Comparison of ENCODE assay signal across 13 cellular contexts in genomic region chr1:228015276-228016180, GRCh38. TPM values are rescaled to one million over a fixed set of nuclear protein-coding genes. Genes with fewer than 3 reads are reported as not detected.
A peak's percentile ranks its signal among the peaks of the same experiment; 100 is the strongest.
DNase-seq lines count a peak whose midpoint lies in the region; ATAC-seq and FAIRE-seq lines count a peak whose summit lies in the region.
"Had no signal": no experiment of that assay in that cellular context is flagged by ENCODE, and none has a peak within 500 bp of the region (broad histone marks: within the 10 kb centered on the region; RNA-seq: fewer than 3 reads in every experiment).

No MANE protein-coding gene starts in this region.

- no peak overlapping the region for H3K27ac ChIP-seq in SJSA1
- no peak overlapping the region for H3K27ac ChIP-seq in small intestine (ENCODE audit: low read depth in 1 of 2, low read length in 1 of 2)
- H3K27ac ChIP-seq: pancreas had no signal

- peak; percentile 73 for DNase-seq in 8988T
- DNase-seq in ELF-1 (ENCODE audit: low read depth, low spot score), result peak; percentile 0
- DNase-seq in SJSA1 (ENCODE audit: low read depth in 1 of 2, low spot score in 2 of 2), result peak; percentile 33 to 47
- peak; percentile 18 for DNase-seq in iris pigment epithelial cell (ENCODE audit: low read depth)
- no peak for DNase-seq in T-helper 9 cell
- DNase-seq in DMS114 treated with DMSO at 0.1 percent for 48 hours (lab: John Stamatoyannopoulos, UW; ENCODE audit: unreplicated experiment), result no peak
- no peak for DNase-seq in activated CD4-positive, alpha-beta T cell treated with anti-CD3 and anti-CD28 coated beads for 36 hours
- DNase-seq in small intestine, result no peak
- DNase-seq: NCI-H774 had no signal

- no peaks in the 10 kb centered on the region for H3K36me3 Mint-ChIP-seq in activated CD4-positive, alpha-beta T cell treated with anti-CD3 and anti-CD28 coated beads for 36 hours (ENCODE audit: low read depth)

- H3K4me3 ChIP-seq in SJSA1 (no peak overlapping the region), small intestine (ENCODE audit: low read depth in 1 of 2, low read length in 2 of 2) (no peak overlapping the region)
- H3K4me3 ChIP-seq: pancreas had no signal

- no peak overlapping the region for H3K4me3 Mint-ChIP-seq in activated CD4-positive, alpha-beta T cell treated with anti-CD3 and anti-CD28 coated beads for 36 hours
- H3K4me3 Mint-ChIP-seq: CD4-positive, alpha-beta T cell had no signal

- CTCF ChIA-PET in activated CD4-positive, alpha-beta T cell treated with anti-CD3 and anti-CD28 coated beads for 36 hours (lab: Charles Lee), result interaction anchor here (0.5 kb wide), 1 partner anchor 27 kb away, joined by 3 read pairs; no protein-coding TSS in a partner anchor

- 72 to 76% (median 76%) methylated on average over 21 of the region's 21 CpGs for WGBS in small intestine, 3 donors

- no peaks in the 10 kb centered on the region for H3K9me3 Mint-ChIP-seq in activated CD4-positive, alpha-beta T cell treated with anti-CD3 and anti-CD28 coated beads for 36 hours (ENCODE audit: low read depth)
- H3K9me3 Mint-ChIP-seq: CD4-positive, alpha-beta T cell had no signal

- no peak for ATAC-seq in activated CD4-positive, alpha-beta T cell treated with anti-CD3 and anti-CD28 coated beads for 36 hours
- ATAC-seq: pancreas had no signal

- POLR2A ChIA-PET in activated CD4-positive, alpha-beta T cell treated with anti-CD3 and anti-CD28 coated beads for 36 hours (lab: Charles Lee), result no interaction called here

- peaks cover 3% of the 10 kb centered on the region for H3K27me3 ChIP-seq in SJSA1 (replicated peaks)
- H3K27me3 ChIP-seq in small intestine (ENCODE audit: control insufficient read depth in 2 of 2, insufficient read depth in 2 of 2, low read length in 2 of 2), result no peaks in the 10 kb centered on the region
- H3K27me3 ChIP-seq: pancreas had no signal

- H3K36me3 ChIP-seq in SJSA1 (no peaks in the 10 kb centered on the region), small intestine (ENCODE audit: control insufficient read depth in 2 of 2, insufficient read depth in 2 of 2, low read length in 2 of 2) (no peaks in the 10 kb centered on the region)
- H3K36me3 ChIP-seq: pancreas had no signal

- H3K9me3 ChIP-seq in SJSA1 (replicated peaks) (no peaks in the 10 kb centered on the region), small intestine (ENCODE audit: control insufficient read depth, low read depth) (no peaks in the 10 kb centered on the region)
- H3K9me3 ChIP-seq: pancreas had no signal

- FAIRE-seq in small intestine (lab: Jason Lieb, UNC), result no peak
- FAIRE-seq: pancreas had no signal

- intact Hi-C loops in activated CD4-positive, alpha-beta T cell treated with anti-CD3 and anti-CD28 coated beads for 36 hours (cut with DNase I, micrococcal nuclease), result no loop called here

- H3K27me3 Mint-ChIP-seq in activated CD4-positive, alpha-beta T cell treated with anti-CD3 and anti-CD28 coated beads for 36 hours, result peaks cover 2% of the 10 kb centered on the region

- no peaks in the 10 kb centered on the region for H3K4me1 Mint-ChIP-seq in activated CD4-positive, alpha-beta T cell treated with anti-CD3 and anti-CD28 coated beads for 36 hours

- no peak overlapping the region for H3K27ac Mint-ChIP-seq in activated CD4-positive, alpha-beta T cell treated with anti-CD3 and anti-CD28 coated beads for 36 hours
- H3K27ac Mint-ChIP-seq: CD4-positive, alpha-beta T cell had no signal

- H3K4me1 ChIP-seq in SJSA1 (replicated peaks), result peaks cover 6% of the 10 kb centered on the region
- no peaks in the 10 kb centered on the region for H3K4me1 ChIP-seq in small intestine (ENCODE audit: control insufficient read depth in 2 of 2, insufficient read depth in 1 of 2, low read depth in 1 of 2, low read length in 1 of 2)
- H3K4me1 ChIP-seq: pancreas had no signal

RNA-seq across cellular contexts. Expression of gene WNT3A, which starts 8.7 kb away (rescaled TPM):
- not detected in 2 replicates for total RNA-seq in SJSA1 (2014; rRNA removed; shearing (Covaris generic))
- total RNA-seq in activated CD4-positive, alpha-beta T cell treated with anti-CD3 and anti-CD28 coated beads for 36 hours, result not detected
- polyA plus RNA-seq in small intestine, result not detected
- total RNA-seq: pancreas; T-helper 1 cell treated with Interleukin-12 subunit alpha and Interleukin-12 subunit beta and Interleukin-4 antibody, amounts not matched to agents 30 ng/mL and 1 ng/mL, for 36 hours; temporal lobe had no signal

Comparison
In these comparisons a context has a peak if more than half of its experiments do, and no peak if none do; other contexts are left out.
1. DNase-seq: peak in 8988T (single experiment), ELF-1 (single experiment), SJSA1 (2 of 2) and iris pigment epithelial cell (single experiment); none in T-helper 9 cell (single experiment), DMS114 treated with DMSO at 0.1 percent for 48 hours (single experiment), activated CD4-positive, alpha-beta T cell treated with anti-CD3 and anti-CD28 coated beads for 36 hours (single experiment) and small intestine (single experiment).